ENCODE assay signal across 8 cellular contexts in genomic region chr12:96108321-96108720, GRCh38.
DNase-seq lines count a peak whose midpoint lies in the region; ATAC-seq lines count a peak whose summit lies in the region.

No MANE protein-coding gene starts in this region.

- peak overlapping the region; percentile 74 for H3K27ac Mint-ChIP-seq in activated T-cell treated with anti-CD3 and anti-CD28 coated beads, Interleukin-2, amount 50 U/mL, for 24 hours
- H3K27ac Mint-ChIP-seq in stimulated activated memory B cell treated with anti-CD40 and anti-IgM and Interleukin-4, amounts not matched to agents 10 μg/mL and 1 μg/mL and 100 μg/mL, for 72 hours, result peak overlapping the region; percentile 75

- H3K4me1 Mint-ChIP-seq in activated T-cell treated with anti-CD3 and anti-CD28 coated beads, Interleukin-2, amount 50 U/mL, for 24 hours (ENCODE audit: low read depth), result peaks cover 15% of the 10 kb centered on the region
- H3K4me1 Mint-ChIP-seq in stimulated activated memory B cell treated with anti-CD40 and anti-IgM and Interleukin-4, amounts not matched to agents 10 μg/mL and 1 μg/mL and 100 μg/mL, for 72 hours, result peaks cover 22% of the 10 kb centered on the region

- no peaks in the 10 kb centered on the region for H3K9me3 Mint-ChIP-seq in activated T-cell treated with anti-CD3 and anti-CD28 coated beads, Interleukin-2, amount 50 U/mL, for 24 hours
- no peaks in the 10 kb centered on the region for H3K9me3 Mint-ChIP-seq in stimulated activated memory B cell treated with anti-CD40 and anti-IgM and Interleukin-4, amounts not matched to agents 10 μg/mL and 1 μg/mL and 100 μg/mL, for 72 hours

- peak; percentile 64 for DNase-seq in MV-4-11 (lab: John Stamatoyannopoulos, UW)
- peak; percentile 48 for DNase-seq in activated T-cell treated with anti-CD3 and anti-CD28 coated beads, Interleukin-2, amount 50 U/mL, for 24 hours
- peak; percentile 26 for DNase-seq in iPS-NIHi7 (ENCODE audit: extremely low spot score)
- DNase-seq in NCI-H345 treated with DMSO at 0.1 percent for 48 hours (lab: John Stamatoyannopoulos, UW; ENCODE audit: unreplicated experiment), result no peak

- ATAC-seq in stimulated activated memory B cell treated with anti-CD40 and anti-IgM and Interleukin-4, amounts not matched to agents 10 μg/mL and 1 μg/mL and 100 μg/mL, for 72 hours, result peak; percentile 56
- ATAC-seq in HG02759 (IDR thresholded peaks at IDR 0.05; ENCODE audit: unreplicated experiment) (no peak), GM19023 (IDR thresholded peaks at IDR 0.05; ENCODE audit: unreplicated experiment) (no peak), GM18867 (IDR thresholded peaks at IDR 0.05; ENCODE audit: unreplicated experiment) (no peak)

- H3K4me3 Mint-ChIP-seq in activated T-cell treated with anti-CD3 and anti-CD28 coated beads, Interleukin-2, amount 50 U/mL, for 24 hours, result peak overlapping the region; percentile 34
- H3K4me3 Mint-ChIP-seq in stimulated activated memory B cell treated with anti-CD40 and anti-IgM and Interleukin-4, amounts not matched to agents 10 μg/mL and 1 μg/mL and 100 μg/mL, for 72 hours, result no peak overlapping the region

- H3K36me3 Mint-ChIP-seq in activated T-cell treated with anti-CD3 and anti-CD28 coated beads, Interleukin-2, amount 50 U/mL, for 24 hours (ENCODE audit: low read depth), result no peaks in the 10 kb centered on the region
- no peaks in the 10 kb centered on the region for H3K36me3 Mint-ChIP-seq in stimulated activated memory B cell treated with anti-CD40 and anti-IgM and Interleukin-4, amounts not matched to agents 10 μg/mL and 1 μg/mL and 100 μg/mL, for 72 hours

- H3K27me3 Mint-ChIP-seq in activated T-cell treated with anti-CD3 and anti-CD28 coated beads, Interleukin-2, amount 50 U/mL, for 24 hours, result no peaks in the 10 kb centered on the region
- H3K27me3 Mint-ChIP-seq in stimulated activated memory B cell treated with anti-CD40 and anti-IgM and Interleukin-4, amounts not matched to agents 10 μg/mL and 1 μg/mL and 100 μg/mL, for 72 hours, result no peaks in the 10 kb centered on the region
